10 cellular contexts compared by ENCODE assay signal in the genomic region with DNA sequence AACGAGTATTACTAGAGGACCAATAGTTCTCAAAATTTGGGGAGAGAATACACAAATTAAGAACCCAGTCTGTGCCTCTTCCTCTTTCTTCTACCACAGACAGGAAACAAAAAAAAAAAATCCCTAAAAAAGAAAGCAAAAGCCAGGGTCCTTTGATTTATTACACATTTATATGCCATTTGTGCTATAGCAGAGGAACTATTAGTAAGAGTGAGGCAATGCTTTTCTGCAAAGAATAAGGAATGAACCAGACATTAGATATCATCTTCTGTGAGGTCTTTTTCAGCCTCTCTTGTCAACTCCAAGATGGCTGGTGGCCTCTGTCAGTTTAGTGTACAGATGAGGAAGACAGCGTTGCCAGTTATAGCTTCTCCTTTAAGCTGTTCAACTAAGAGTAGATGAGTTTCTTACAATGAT.
DNase-seq lines count a peak whose midpoint lies in the region; ATAC-seq, FAIRE-seq and TF ChIP-seq lines count a peak whose summit lies in the region.
"Had no signal": no experiment of that assay in that cellular context is flagged by ENCODE, and none has a peak within 500 bp of the region (broad histone marks: within the 10 kb centered on the region; RNA-seq: fewer than 3 reads in every experiment).

No MANE protein-coding gene starts in this region.

- H3K4me3 ChIP-seq in esophagus squamous epithelium: no peak overlapping the region

- no peak for FAIRE-seq in urothelium cell line (lab: Jason Lieb, UNC)

- POLR2A ChIA-PET in naive thymus-derived CD8-positive, alpha-beta T cell (lab: Charles Lee): no interaction called here

- H3K27ac ChIP-seq in esophagus squamous epithelium: no peak overlapping the region
- H3K27ac ChIP-seq: 22Rv1 had no signal

- 74 to 78% methylated on average over 2 of the region's 2 CpGs for WGBS in esophagus squamous epithelium, 2 donors

- H3K36me3 ChIP-seq in esophagus squamous epithelium: peaks cover 0 to 20% (median 0%) of the 10 kb centered on the region in 3 donors

- H3K36me3 Mint-ChIP-seq in naive thymus-derived CD8-positive, alpha-beta T cell: peaks cover 6 to 21% (median 15%) of the 10 kb centered on the region in 3 donors

- TF ChIP-seq POLR2A in esophagus squamous epithelium (IDR thresholded peaks at IDR 0.05): no peak

- ATAC-seq in HG02623 (IDR thresholded peaks at IDR 0.05; ENCODE audit: unreplicated experiment): peak; percentile 44
- peak; percentile 66 to 82 for ATAC-seq in naive thymus-derived CD8-positive, alpha-beta T cell

- H3K4me3 Mint-ChIP-seq in naive thymus-derived CD8-positive, alpha-beta T cell: peak overlapping the region; percentile 60 to 84 (median 75)

- H3K27me3 ChIP-seq in esophagus squamous epithelium: no peaks in the 10 kb centered on the region

- H3K9me3 Mint-ChIP-seq in naive thymus-derived CD8-positive, alpha-beta T cell: no peaks in the 10 kb centered on the region

- peak overlapping the region; percentile 60 to 95 (median 86) for H3K27ac Mint-ChIP-seq in naive thymus-derived CD8-positive, alpha-beta T cell

- H3K4me1 ChIP-seq in esophagus squamous epithelium: peaks cover 0 to 7% (median 0%) of the 10 kb centered on the region in 3 donors

- intact Hi-C loops in esophagus squamous epithelium (cut with DNase I): no loop called here

- H3K27me3 Mint-ChIP-seq in naive thymus-derived CD8-positive, alpha-beta T cell: no peaks in the 10 kb centered on the region

- no peaks in the 10 kb centered on the region for H3K9me3 ChIP-seq in esophagus squamous epithelium

- DNase-seq in NCI-H2227 (lab: John Stamatoyannopoulos, UW; ENCODE audit: unreplicated experiment) (peak; percentile 7), NCI-H2227 treated with DMSO at 0.1 percent for 48 hours (lab: John Stamatoyannopoulos, UW) (no peak), SIG-M5 (lab: John Stamatoyannopoulos, UW) (peak; percentile 22), iPS-NIHi11 (ENCODE audit: low spot score) (no peak), urothelium cell line (ENCODE audit: low spot score) (no peak), esophagus squamous epithelium (lab: John Stamatoyannopoulos, UW) (no peak)
- DNase-seq in naive thymus-derived CD8-positive, alpha-beta T cell: peak in 4 of 10 donors; percentile 2 to 49 (median 38)
- DNase-seq: activated CD4-positive, CD25-positive, alpha-beta regulatory T cell treated with anti-CD3 and anti-CD28 coated beads, Interleukin-2, amount 50 U/mL, for 72 hours had no signal

- TF ChIP-seq CTCF in esophagus squamous epithelium (IDR thresholded peaks at IDR 0.05): no peak

- H3K4me1 Mint-ChIP-seq in naive thymus-derived CD8-positive, alpha-beta T cell: peaks cover 12 to 32% (median 28%) of the 10 kb centered on the region in 4 donors

Comparison
In these comparisons a context has a peak if more than half of its experiments do, and no peak if none do; other contexts are left out.
1. DNase-seq: peak in NCI-H2227 (single experiment) and SIG-M5 (single experiment); none in NCI-H2227 treated with DMSO at 0.1 percent for 48 hours (single experiment), iPS-NIHi11 (single experiment), urothelium cell line (single experiment) and esophagus squamous epithelium (single experiment).